ENCODE assay signal across 1 cellular context in the genomic region with DNA sequence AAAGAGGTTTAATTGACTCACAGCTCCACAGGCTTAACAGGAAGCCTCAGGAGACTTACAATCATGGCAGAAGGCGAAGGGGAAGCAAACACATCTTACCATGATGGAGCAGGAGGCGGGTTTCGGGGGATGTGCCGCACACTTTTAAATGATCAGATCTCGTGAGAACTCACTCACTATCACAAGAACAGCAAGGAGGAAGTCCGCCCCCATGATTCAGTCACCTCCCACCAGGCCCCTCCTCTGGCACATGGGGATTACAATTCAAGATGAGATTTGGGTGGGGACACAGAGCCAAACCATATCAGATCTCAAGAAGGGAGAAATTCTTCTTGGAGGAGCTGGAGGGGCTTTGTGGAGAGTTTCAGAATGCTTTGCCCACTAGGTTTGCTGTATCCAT. TPM values are rescaled to one million over a fixed set of nuclear protein-coding genes. Genes with fewer than 3 reads are reported as not detected.
"Had no signal": no experiment of that assay in that cellular context is flagged by ENCODE, and none has a peak within 500 bp of the region (broad histone marks: within the 10 kb centered on the region; RNA-seq: fewer than 3 reads in every experiment).

No MANE protein-coding gene starts in this region.

RNA-seq across cellular contexts. Expression of gene P2RX7, which starts 32.2 kb away (rescaled TPM):
- polyA plus RNA-seq: neural cell had no signal
